ENCODE assay signal across 10 cellular contexts in the genomic region with DNA sequence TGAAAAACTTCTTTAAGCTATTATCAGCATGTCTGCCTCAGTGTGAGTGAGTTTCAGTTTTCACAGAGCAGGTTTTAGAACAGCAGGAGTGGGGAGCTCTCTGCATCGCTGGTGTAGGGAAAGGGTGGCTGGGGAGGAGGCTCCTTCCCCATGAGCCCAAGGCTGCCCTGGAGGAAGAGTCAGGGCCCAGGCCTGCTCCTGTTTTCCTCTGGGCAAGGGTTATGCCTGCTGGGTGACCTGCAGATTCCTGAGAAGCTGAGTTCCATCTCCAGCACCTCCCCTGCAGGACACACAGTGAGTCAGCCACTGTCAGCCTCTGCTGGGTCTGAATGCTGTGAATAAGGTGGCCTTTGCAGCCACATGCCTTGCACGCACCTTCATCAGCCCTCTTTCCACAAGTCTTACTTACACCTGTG.
DNase-seq lines count a peak whose midpoint lies in the region; ATAC-seq and TF ChIP-seq lines count a peak whose summit lies in the region.
"Had no signal": no experiment of that assay in that cellular context is flagged by ENCODE, and none has a peak within 500 bp of the region (broad histone marks: within the 10 kb centered on the region; RNA-seq: fewer than 3 reads in every experiment).

No MANE protein-coding gene starts in this region.

- no peaks in the 10 kb centered on the region for H3K36me3 ChIP-seq in MM.1S (replicated peaks; ENCODE audit: insufficient read depth, low read length)
- no peaks in the 10 kb centered on the region for H3K36me3 ChIP-seq in osteoblast (ENCODE audit: insufficient read depth, low read length)
- H3K36me3 ChIP-seq: spleen had no signal

- DNase-seq in MM.1S, result peak; percentile 21
- DNase-seq in choroid plexus epithelial cell (ENCODE audit: low read depth), result peak; percentile 74
- DNase-seq in osteoblast (ENCODE audit: insufficient read length, low spot score, missing footprints), result no peak
- no peak for DNase-seq in stimulated activated CD4-positive, alpha-beta T cell treated with anti-CD3 and anti-CD28 coated beads, Interleukin-2, amount 100 ng/mL, for 24 hours
- DNase-seq in NCI-H345 treated with DMSO at 0.1 percent for 48 hours (lab: John Stamatoyannopoulos, UW; ENCODE audit: unreplicated experiment), result no peak
- DNase-seq: NCI-H2081, spleen had no signal

- TF ChIP-seq CTCF in MM.1S (IDR thresholded peaks at IDR 0.05; ENCODE audit: low read length) (no peak), choroid plexus epithelial cell (conservative IDR thresholded peaks at IDR 0.05; ENCODE audit: low read depth, low read length) (peak; percentile 15), osteoblast (IDR thresholded peaks at IDR 0.05; ENCODE audit: extremely low read depth, low read depth, low read length) (no peak)

- H4K20me1 ChIP-seq in MM.1S (ENCODE audit: insufficient read depth, low read length) (no peaks in the 10 kb centered on the region), osteoblast (ENCODE audit: insufficient read depth, low read length) (no peaks in the 10 kb centered on the region)

- no peaks in the 10 kb centered on the region for H3K27me3 ChIP-seq in MM.1S (replicated peaks; ENCODE audit: insufficient read depth, low read length)
- no peaks in the 10 kb centered on the region for H3K27me3 ChIP-seq in osteoblast (ENCODE audit: insufficient read depth, low read length)
- H3K27me3 ChIP-seq: spleen had no signal

- H3F3A ChIP-seq in MM.1S (ENCODE audit: insufficient read depth, low read length), result no peaks in the 10 kb centered on the region

- H3K4me3 ChIP-seq in MM.1S (ENCODE audit: low read length) (peak overlapping the region; percentile 12; the same call in 1 of the 2 replicates), choroid plexus epithelial cell (ENCODE audit: low read depth, low read length) (no peak overlapping the region), osteoblast (ENCODE audit: insufficient read depth, low read length) (no peak overlapping the region)
- H3K4me3 ChIP-seq: lung, spleen had no signal

- peak overlapping the region; percentile 82 for H2AFZ ChIP-seq in MM.1S (ENCODE audit: low read length)
- peak overlapping the region; percentile 27 for H2AFZ ChIP-seq in osteoblast (ENCODE audit: low read length)

- H3K4me1 ChIP-seq in MM.1S (ENCODE audit: low read length) (0 out of 2 replicates have a peak, but pooled peaks cover 5% of the 10 kb centered on the region), osteoblast (ENCODE audit: insufficient read depth, low read length) (peaks cover 18% of the 10 kb centered on the region)

- H3K9me3 ChIP-seq in MM.1S (replicated peaks; ENCODE audit: insufficient read depth, low read length), result no peaks in the 10 kb centered on the region
- no peaks in the 10 kb centered on the region for H3K9me3 ChIP-seq in osteoblast (ENCODE audit: low read depth, low read length)

- H3K9ac ChIP-seq in MM.1S (ENCODE audit: low read length), result peak overlapping the region; percentile 13; the same call in 1 of the 2 replicates

- no peaks in the 10 kb centered on the region for H3K79me2 ChIP-seq in MM.1S (ENCODE audit: low read length)
- H3K79me2 ChIP-seq in osteoblast (ENCODE audit: insufficient read depth, low read length), result no peaks in the 10 kb centered on the region

- ATAC-seq in GM21723 (IDR thresholded peaks at IDR 0.05; ENCODE audit: unreplicated experiment), result peak; percentile 50
- no peak for ATAC-seq in HG03196 (IDR thresholded peaks at IDR 0.05; ENCODE audit: unreplicated experiment)

- H3K4me2 ChIP-seq in MM.1S (ENCODE audit: low read depth, low read length), result peak overlapping the region; percentile 57; the same call in 1 of the 2 replicates
- H3K4me2 ChIP-seq in osteoblast (ENCODE audit: insufficient read depth, low read length), result no peak overlapping the region

- peak overlapping the region; percentile 43; the same call in 1 of the 2 replicates for H3K27ac ChIP-seq in MM.1S (ENCODE audit: low read length)
- no peak overlapping the region for H3K27ac ChIP-seq in osteoblast (ENCODE audit: low read depth, low read length)

- H3K9me2 ChIP-seq in MM.1S (replicated peaks; ENCODE audit: insufficient read depth, low read length), result no peaks in the 10 kb centered on the region

Comparison
In these comparisons a context has a peak if more than half of its experiments do, and no peak if none do; other contexts are left out.
1. DNase-seq: peak in MM.1S (single experiment) and choroid plexus epithelial cell (single experiment); none in osteoblast (single experiment), stimulated activated CD4-positive, alpha-beta T cell treated with anti-CD3 and anti-CD28 coated beads, Interleukin-2, amount 100 ng/mL, for 24 hours (0 of 2) and NCI-H345 treated with DMSO at 0.1 percent for 48 hours (single experiment).